Comparison of ENCODE assay signal across 1 cellular context in the genomic region with DNA sequence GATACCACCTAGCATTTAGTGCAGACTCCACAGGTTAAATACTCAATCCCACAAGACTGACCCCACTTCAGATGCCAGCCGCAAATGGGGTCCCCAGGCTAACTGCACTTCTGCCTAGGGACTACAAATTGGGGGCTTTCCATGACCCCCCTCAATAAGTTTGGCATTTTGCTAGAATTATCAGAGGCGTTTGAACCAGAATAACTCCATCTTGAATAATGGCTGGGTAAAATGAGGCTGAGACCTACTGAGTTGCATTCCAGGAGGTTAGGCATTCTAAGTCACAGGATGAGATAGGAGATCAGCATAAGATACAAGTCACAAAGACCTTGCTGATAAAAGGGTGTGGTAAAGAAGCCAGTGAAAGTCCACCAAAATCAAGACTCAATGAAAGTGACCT.
TF ChIP-seq lines count a peak whose summit lies in the region.

No MANE protein-coding gene starts in this region.

TF ChIP-seq in K562, 482 proteins besides CTCF, POLR2A, EP300 and RAD21 (continued from another document and continues in another):
- TF ChIP-seq KDM5B (IDR thresholded peaks at IDR 0.05; ENCODE audit: insufficient replicate concordance, low read depth, low read length) (no peak), OTX1 (CRISPR knock-in tag; IDR thresholded peaks at IDR 0.05) (no peak), MAFG (tag; conservative IDR thresholded peaks at IDR 0.05) (no peak), ZNF165 (CRISPR knock-in tag; IDR thresholded peaks at IDR 0.05; ENCODE audit: borderline replicate concordance) (no peak), TCFL5 (CRISPR knock-in tag; conservative IDR thresholded peaks at IDR 0.05) (0 out of 2 replicates have a peak, but pooled peaks have one; percentile 36), SRF (CRISPR knock-in tag; IDR thresholded peaks at IDR 0.05) (no peak), HDAC6 (IDR thresholded peaks at IDR 0.05; ENCODE audit: low read depth, low read length) (no peak), ZNF263 (CRISPR knock-in tag; IDR thresholded peaks at IDR 0.05; ENCODE audit: borderline replicate concordance) (no peak), POLR2B (IDR thresholded peaks at IDR 0.05; ENCODE audit: low read depth, partially characterized antibody) (no peak), FOXM1 (IDR thresholded peaks at IDR 0.05; ENCODE audit: low read depth) (no peak), FOXM1 (CRISPR knock-in tag; IDR thresholded peaks at IDR 0.05; ENCODE audit: low read depth) (no peak), SRSF9 (IDR thresholded peaks at IDR 0.05; ENCODE audit: borderline replicate concordance, low read depth, low read length) (no peak), MAFK (IDR thresholded peaks at IDR 0.05; ENCODE audit: low read length) (no peak), ZBED1 (IDR thresholded peaks at IDR 0.05) (no peak), RBM14 (IDR thresholded peaks at IDR 0.05; ENCODE audit: borderline replicate concordance, insufficient read depth, low read depth, low read length) (no peak), CBX3 (IDR thresholded peaks at IDR 0.05; ENCODE audit: borderline replicate concordance in 1 of 2, low read length in 2 of 2) (no peak), TAF7 (tag; IDR thresholded peaks at IDR 0.05) (0 out of 2 replicates have a peak, but pooled peaks have one; percentile 37), NONO (IDR thresholded peaks at IDR 0.05; ENCODE audit: low read depth in 2 of 2, low read length in 1 of 2) (no peak), ZNF253 (CRISPR knock-in tag; conservative IDR thresholded peaks at IDR 0.05) (no peak), XRCC3 (IDR thresholded peaks at IDR 0.05) (no peak), ZNF224 (CRISPR knock-in tag; IDR thresholded peaks at IDR 0.05) (no peak)
- TF ChIP-seq, protein P1, sequence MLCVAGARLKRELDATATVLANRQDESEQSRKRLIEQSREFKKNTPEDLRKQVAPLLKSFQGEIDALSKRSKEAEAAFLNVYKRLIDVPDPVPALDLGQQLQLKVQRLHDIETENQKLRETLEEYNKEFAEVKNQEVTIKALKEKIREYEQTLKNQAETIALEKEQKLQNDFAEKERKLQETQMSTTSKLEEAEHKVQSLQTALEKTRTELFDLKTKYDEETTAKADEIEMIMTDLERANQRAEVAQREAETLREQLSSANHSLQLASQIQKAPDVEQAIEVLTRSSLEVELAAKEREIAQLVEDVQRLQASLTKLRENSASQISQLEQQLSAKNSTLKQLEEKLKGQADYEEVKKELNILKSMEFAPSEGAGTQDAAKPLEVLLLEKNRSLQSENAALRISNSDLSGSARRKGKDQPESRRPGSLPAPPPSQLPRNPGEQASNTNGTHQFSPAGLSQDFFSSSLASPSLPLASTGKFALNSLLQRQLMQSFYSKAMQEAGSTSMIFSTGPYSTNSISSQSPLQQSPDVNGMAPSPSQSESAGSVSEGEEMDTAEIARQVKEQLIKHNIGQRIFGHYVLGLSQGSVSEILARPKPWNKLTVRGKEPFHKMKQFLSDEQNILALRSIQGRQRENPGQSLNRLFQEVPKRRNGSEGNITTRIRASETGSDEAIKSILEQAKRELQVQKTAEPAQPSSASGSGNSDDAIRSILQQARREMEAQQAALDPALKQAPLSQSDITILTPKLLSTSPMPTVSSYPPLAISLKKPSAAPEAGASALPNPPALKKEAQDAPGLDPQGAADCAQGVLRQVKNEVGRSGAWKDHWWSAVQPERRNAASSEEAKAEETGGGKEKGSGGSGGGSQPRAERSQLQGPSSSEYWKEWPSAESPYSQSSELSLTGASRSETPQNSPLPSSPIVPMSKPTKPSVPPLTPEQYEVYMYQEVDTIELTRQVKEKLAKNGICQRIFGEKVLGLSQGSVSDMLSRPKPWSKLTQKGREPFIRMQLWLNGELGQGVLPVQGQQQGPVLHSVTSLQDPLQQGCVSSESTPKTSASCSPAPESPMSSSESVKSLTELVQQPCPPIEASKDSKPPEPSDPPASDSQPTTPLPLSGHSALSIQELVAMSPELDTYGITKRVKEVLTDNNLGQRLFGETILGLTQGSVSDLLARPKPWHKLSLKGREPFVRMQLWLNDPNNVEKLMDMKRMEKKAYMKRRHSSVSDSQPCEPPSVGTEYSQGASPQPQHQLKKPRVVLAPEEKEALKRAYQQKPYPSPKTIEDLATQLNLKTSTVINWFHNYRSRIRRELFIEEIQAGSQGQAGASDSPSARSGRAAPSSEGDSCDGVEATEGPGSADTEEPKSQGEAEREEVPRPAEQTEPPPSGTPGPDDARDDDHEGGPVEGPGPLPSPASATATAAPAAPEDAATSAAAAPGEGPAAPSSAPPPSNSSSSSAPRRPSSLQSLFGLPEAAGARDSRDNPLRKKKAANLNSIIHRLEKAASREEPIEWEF (CRISPR knock-in tag; IDR thresholded peaks at IDR 0.05), result no peak
- TF ChIP-seq, protein P2, sequence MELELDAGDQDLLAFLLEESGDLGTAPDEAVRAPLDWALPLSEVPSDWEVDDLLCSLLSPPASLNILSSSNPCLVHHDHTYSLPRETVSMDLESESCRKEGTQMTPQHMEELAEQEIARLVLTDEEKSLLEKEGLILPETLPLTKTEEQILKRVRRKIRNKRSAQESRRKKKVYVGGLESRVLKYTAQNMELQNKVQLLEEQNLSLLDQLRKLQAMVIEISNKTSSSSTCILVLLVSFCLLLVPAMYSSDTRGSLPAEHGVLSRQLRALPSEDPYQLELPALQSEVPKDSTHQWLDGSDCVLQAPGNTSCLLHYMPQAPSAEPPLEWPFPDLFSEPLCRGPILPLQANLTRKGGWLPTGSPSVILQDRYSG (tag; conservative IDR thresholded peaks at IDR 0.05; ENCODE audit: low read depth), result 0 out of 2 replicates have a peak, but pooled peaks have one; percentile 37
- TF ChIP-seq, protein P3, sequence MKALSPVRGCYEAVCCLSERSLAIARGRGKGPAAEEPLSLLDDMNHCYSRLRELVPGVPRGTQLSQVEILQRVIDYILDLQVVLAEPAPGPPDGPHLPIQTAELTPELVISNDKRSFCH (CRISPR knock-in tag; IDR thresholded peaks at IDR 0.05), result no peak
- TF ChIP-seq, protein P3 (tag; IDR thresholded peaks at IDR 0.05), result peak; percentile 69
- TF ChIP-seq, protein P4, sequence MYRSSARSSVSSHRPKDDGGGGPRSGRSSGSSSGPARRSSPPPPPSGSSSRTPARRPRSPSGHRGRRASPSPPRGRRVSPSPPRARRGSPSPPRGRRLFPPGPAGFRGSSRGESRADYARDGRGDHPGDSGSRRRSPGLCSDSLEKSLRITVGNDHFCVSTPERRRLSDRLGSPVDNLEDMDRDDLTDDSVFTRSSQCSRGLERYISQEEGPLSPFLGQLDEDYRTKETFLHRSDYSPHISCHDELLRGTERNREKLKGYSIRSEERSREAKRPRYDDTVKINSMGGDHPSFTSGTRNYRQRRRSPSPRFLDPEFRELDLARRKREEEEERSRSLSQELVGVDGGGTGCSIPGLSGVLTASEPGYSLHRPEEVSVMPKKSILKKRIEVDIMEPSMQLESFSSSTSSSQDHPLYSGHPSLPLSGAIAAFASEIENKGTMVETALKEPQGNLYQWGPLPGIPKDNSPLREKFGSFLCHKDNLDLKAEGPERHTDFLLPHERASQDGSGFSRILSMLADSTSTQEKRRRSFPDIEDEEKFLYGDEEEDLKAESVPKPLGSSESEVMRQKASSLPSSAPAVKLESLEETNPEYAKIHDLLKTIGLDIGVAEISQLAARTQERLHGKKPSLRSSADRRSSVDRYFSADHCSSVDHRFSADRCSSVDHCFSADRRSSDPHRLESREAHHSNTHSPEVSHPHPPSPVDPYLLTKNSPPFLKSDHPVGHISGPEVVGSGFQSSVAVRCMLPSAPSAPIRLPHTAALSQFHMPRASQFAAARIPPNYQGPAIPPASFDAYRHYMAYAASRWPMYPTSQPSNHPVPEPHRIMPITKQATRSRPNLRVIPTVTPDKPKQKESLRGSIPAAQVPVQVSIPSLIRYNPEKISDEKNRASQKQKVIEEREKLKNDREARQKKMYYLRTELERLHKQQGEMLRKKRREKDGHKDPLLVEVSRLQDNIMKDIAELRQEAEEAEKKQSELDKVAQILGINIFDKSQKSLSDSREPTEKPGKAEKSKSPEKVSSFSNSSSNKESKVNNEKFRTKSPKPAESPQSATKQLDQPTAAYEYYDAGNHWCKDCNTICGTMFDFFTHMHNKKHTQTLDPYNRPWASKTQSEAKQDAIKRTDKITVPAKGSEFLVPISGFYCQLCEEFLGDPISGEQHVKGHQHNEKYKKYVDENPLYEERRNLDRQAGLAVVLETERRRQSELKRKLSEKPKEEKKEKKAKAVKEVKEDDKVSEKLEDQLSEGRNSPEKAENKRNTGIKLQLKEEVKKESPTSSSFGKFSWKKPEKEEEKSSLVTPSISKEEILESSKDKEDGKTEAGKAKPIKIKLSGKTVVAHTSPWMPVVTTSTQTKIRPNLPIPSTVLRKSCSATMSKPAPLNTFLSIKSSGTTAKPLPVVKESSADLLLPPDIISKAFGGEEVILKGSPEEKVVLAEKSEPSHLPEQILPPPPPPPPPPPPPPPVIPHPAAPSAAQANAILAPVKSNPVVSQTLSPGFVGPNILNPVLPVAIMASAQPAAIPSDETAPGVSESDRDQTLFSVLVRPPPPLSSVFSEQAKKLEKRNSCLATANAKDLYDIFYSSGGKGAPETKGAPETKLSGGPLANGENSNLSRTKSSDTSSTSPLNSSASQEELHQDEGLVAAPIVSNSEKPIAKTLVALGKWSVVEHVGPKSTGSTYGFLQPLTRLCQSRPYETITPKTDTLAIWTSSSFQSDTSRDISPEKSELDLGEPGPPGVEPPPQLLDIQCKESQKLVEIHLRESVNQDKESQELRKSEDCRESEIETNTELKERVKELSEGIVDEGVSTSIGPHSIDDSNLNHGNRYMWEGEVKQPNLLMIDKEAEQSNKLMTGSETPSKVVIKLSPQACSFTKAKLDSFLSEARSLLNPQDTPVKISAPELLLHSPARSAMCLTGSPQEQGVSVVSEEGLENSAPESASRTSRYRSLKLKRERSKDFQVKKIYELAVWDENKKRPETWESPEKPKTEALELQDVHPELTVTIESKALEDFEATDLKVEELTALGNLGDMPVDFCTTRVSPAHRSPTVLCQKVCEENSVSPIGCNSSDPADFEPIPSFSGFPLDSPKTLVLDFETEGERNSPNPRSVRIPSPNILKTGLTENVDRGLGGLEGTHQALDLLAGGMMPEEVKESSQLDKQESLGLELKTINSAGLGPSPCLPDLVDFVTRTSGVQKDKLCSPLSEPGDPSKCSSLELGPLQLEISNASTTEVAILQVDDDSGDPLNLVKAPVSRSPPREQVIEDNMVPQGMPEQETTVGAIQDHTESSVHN (IDR thresholded peaks at IDR 0.05; ENCODE audit: borderline replicate concordance in 1 of 2, low read depth in 1 of 2), result no peak
- TF ChIP-seq, protein P5, sequence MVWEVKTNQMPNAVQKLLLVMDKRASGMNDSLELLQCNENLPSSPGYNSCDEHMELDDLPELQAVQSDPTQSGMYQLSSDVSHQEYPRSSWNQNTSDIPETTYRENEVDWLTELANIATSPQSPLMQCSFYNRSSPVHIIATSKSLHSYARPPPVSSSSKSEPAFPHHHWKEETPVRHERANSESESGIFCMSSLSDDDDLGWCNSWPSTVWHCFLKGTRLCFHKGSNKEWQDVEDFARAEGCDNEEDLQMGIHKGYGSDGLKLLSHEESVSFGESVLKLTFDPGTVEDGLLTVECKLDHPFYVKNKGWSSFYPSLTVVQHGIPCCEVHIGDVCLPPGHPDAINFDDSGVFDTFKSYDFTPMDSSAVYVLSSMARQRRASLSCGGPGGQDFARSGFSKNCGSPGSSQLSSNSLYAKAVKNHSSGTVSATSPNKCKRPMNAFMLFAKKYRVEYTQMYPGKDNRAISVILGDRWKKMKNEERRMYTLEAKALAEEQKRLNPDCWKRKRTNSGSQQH (CRISPR knock-in tag; IDR thresholded peaks at IDR 0.05), result no peak
- TF ChIP-seq, protein P6, sequence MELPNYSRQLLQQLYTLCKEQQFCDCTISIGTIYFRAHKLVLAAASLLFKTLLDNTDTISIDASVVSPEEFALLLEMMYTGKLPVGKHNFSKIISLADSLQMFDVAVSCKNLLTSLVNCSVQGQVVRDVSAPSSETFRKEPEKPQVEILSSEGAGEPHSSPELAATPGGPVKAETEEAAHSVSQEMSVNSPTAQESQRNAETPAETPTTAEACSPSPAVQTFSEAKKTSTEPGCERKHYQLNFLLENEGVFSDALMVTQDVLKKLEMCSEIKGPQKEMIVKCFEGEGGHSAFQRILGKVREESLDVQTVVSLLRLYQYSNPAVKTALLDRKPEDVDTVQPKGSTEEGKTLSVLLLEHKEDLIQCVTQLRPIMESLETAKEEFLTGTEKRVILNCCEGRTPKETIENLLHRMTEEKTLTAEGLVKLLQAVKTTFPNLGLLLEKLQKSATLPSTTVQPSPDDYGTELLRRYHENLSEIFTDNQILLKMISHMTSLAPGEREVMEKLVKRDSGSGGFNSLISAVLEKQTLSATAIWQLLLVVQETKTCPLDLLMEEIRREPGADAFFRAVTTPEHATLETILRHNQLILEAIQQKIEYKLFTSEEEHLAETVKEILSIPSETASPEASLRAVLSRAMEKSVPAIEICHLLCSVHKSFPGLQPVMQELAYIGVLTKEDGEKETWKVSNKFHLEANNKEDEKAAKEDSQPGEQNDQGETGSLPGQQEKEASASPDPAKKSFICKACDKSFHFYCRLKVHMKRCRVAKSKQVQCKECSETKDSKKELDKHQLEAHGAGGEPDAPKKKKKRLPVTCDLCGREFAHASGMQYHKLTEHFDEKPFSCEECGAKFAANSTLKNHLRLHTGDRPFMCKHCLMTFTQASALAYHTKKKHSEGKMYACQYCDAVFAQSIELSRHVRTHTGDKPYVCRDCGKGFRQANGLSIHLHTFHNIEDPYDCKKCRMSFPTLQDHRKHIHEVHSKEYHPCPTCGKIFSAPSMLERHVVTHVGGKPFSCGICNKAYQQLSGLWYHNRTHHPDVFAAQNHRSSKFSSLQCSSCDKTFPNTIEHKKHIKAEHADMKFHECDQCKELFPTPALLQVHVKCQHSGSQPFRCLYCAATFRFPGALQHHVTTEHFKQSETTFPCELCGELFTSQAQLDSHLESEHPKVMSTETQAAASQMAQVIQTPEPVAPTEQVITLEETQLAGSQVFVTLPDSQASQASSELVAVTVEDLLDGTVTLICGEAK (IDR thresholded peaks at IDR 0.05), result no peak
- TF ChIP-seq, protein P6 (CRISPR knock-in tag; IDR thresholded peaks at IDR 0.05), result no peak
